ENCODE assay signal across 10 cellular contexts in genomic region chr19:23913931-23914330, GRCh38. TPM values are rescaled to one million over a fixed set of nuclear protein-coding genes. Genes with fewer than 3 reads are reported as not detected.
DNase-seq lines count a peak whose midpoint lies in the region; ATAC-seq and TF ChIP-seq lines count a peak whose summit lies in the region.
"Had no signal": no experiment of that assay in that cellular context is flagged by ENCODE, and none has a peak within 500 bp of the region (broad histone marks: within the 10 kb centered on the region; RNA-seq: fewer than 3 reads in every experiment).

No MANE protein-coding gene starts in this region.

- no peaks in the 10 kb centered on the region for H3K27me3 ChIP-seq in right atrium auricular region
- H3K27me3 ChIP-seq: right lobe of liver had no signal

- peaks cover 9% of the 10 kb centered on the region for H3K4me1 Mint-ChIP-seq in activated naive CD8-positive, alpha-beta T cell (ENCODE audit: low read depth)

- 92 to 97% methylated on average over 11 of the region's 11 CpGs for WGBS in mesodermal cell (ENCODE audit: insufficient coverage in 2 of 2), 2 experiments

- TF ChIP-seq CTCF in right atrium auricular region (IDR thresholded peaks at IDR 0.05): no peak

- intact Hi-C loops in left cardiac atrium (cut with DNase I): no loop called here

- peaks cover 4% of the 10 kb centered on the region for H3K36me3 Mint-ChIP-seq in activated naive CD8-positive, alpha-beta T cell

- no peaks in the 10 kb centered on the region for H3K9me3 Mint-ChIP-seq in activated naive CD8-positive, alpha-beta T cell (ENCODE audit: low read depth)

- H3K4me1 ChIP-seq in right atrium auricular region (no peaks in the 10 kb centered on the region), mesodermal cell (ENCODE audit: control insufficient read depth, insufficient read depth, low read length, poor library complexity, severe bottlenecking) (no peaks in the 10 kb centered on the region)
- H3K4me1 ChIP-seq: Caco-2 had no signal

- H3K27ac ChIP-seq in right atrium auricular region (no peak overlapping the region), mesodermal cell (ENCODE audit: low read depth, low read length, severe bottlenecking) (no peak overlapping the region)

- no peaks in the 10 kb centered on the region for H3K27me3 Mint-ChIP-seq in activated naive CD8-positive, alpha-beta T cell

- H3K9me3 ChIP-seq in right atrium auricular region (no peaks in the 10 kb centered on the region), mesodermal cell (ENCODE audit: control insufficient read depth, low read length) (peaks cover 11% of the 10 kb centered on the region)
- H3K9me3 ChIP-seq: Caco-2, right lobe of liver had no signal

- DNase-seq in right atrium auricular region (ENCODE audit: low spot score): no peak
- no peak for DNase-seq in left cardiac atrium
- no peak for DNase-seq in NCI-H524 treated with DMSO at 0.1 percent for 48 hours (lab: John Stamatoyannopoulos, UW)
- no peak for DNase-seq in cerebellar cortex (ENCODE audit: low spot score)
- no peak for DNase-seq in H4 (ENCODE audit: low spot score)
- DNase-seq: Caco-2 had no signal

- H3K27ac Mint-ChIP-seq in activated naive CD8-positive, alpha-beta T cell: no peak overlapping the region

- H3K4me3 ChIP-seq in right atrium auricular region (peak overlapping the region; percentile 43 to 64), mesodermal cell (ENCODE audit: extremely low read depth, insufficient read depth, low read length, poor library complexity, severe bottlenecking) (peak overlapping the region; percentile 58)

- H3K36me3 ChIP-seq in right atrium auricular region: no peaks in the 10 kb centered on the region
- H3K36me3 ChIP-seq in mesodermal cell (ENCODE audit: control insufficient read depth, insufficient read depth, low read length): peaks cover 10% of the 10 kb centered on the region
- H3K36me3 ChIP-seq: right lobe of liver had no signal

- peak overlapping the region; percentile 94 for H3K4me3 Mint-ChIP-seq in activated naive CD8-positive, alpha-beta T cell

- no peak for ATAC-seq in left cardiac atrium
- ATAC-seq in GM18861 (IDR thresholded peaks at IDR 0.05; ENCODE audit: unreplicated experiment): no peak

RNA-seq across cellular contexts. Expression of gene ZNF726, which starts 0.8 kb away (rescaled TPM):
- total RNA-seq in right atrium auricular region: not detected
- under 1 TPM; 0.53 to 0.60 TPM for total RNA-seq in left cardiac atrium
- 3.8 TPM for polyA plus RNA-seq in mesodermal cell (2013, experiment 1 of 2)
- 3.0 TPM for polyA plus RNA-seq in mesodermal cell (2013, experiment 2 of 2)
- total RNA-seq in H4 (2014; rRNA removed; shearing (Covaris generic)): 8.9 and 9.3 TPM in 2 replicates
- total RNA-seq: Caco-2 had no signal
